Comparison of ENCODE assay signal across 8 cellular contexts in genomic region chr2:160062283-160063005, GRCh38. TPM values are rescaled to one million over a fixed set of nuclear protein-coding genes. Genes with fewer than 3 reads are reported as not detected.
DNase-seq lines count a peak whose midpoint lies in the region; ATAC-seq, FAIRE-seq and TF ChIP-seq lines count a peak whose summit lies in the region.

Gene PLA2R1 (minus strand): TSS chr2:160062615. CDS start chr2:160062403, 212 bp downstream.

- ATAC-seq in HG02938 (IDR thresholded peaks at IDR 0.05; ENCODE audit: unreplicated experiment): no peak
- no peak for ATAC-seq in GM19395 (IDR thresholded peaks at IDR 0.05; ENCODE audit: unreplicated experiment)

- no peaks in the 10 kb centered on the region for H3K27me3 ChIP-seq in Peyer's patch
- H3K27me3 ChIP-seq in endothelial cell of umbilical vein (ENCODE audit: control insufficient read depth in 2 of 2, insufficient read depth in 2 of 2, low read length in 2 of 2): no peaks in the 10 kb centered on the region
- H3K27me3 ChIP-seq in tibial nerve: peaks cover 0 to 6% of the 10 kb centered on the region in 2 donors

- CTCF ChIA-PET in endothelial cell of umbilical vein (lab: Charles Lee): no interaction called here

- TF ChIP-seq CTCF in Peyer's patch (IDR thresholded peaks at IDR 0.05): no peak
- TF ChIP-seq CTCF in endothelial cell of umbilical vein (IDR thresholded peaks at IDR 0.05; ENCODE audit: extremely low read depth in 1 of 2, insufficient read depth in 1 of 2, low read depth in 1 of 2, low read length in 2 of 2): no peak
- no peak for TF ChIP-seq CTCF in tibial nerve (IDR thresholded peaks at IDR 0.05)

- intact Hi-C loops in endothelial cell of umbilical vein (cut with micrococcal nuclease): loop anchor here (1.0 kb wide), 1 partner anchor 23 kb away; no protein-coding TSS in a partner anchor

- H2AFZ ChIP-seq in endothelial cell of umbilical vein (ENCODE audit: low read depth, low read length): peak within 1 kb of the TSS; percentile 89

- dilution Hi-C loops in endothelial cell of umbilical vein (cut with MboI; ENCODE audit: extremely low pct_ligation_motif_present, low sequenced_read_pairs): no loop called here

- DNase-seq in DMS53 treated with DMSO at 0.1 percent for 48 hours (lab: John Stamatoyannopoulos, UW; ENCODE audit: unreplicated experiment): peak; percentile 63
- peak in 2 of 3 donors; percentile 72 to 81 for DNase-seq in Peyer's patch
- DNase-seq in endothelial cell of umbilical vein (ENCODE audit: low read depth, low spot score): peak; percentile 49
- peak; percentile 27 to 52 for DNase-seq in tibial nerve (ENCODE audit: low spot score in 2 of 2)
- no peak for DNase-seq in NCI-H1417 treated with DMSO at 0.1 percent for 48 hours (lab: John Stamatoyannopoulos, UW)

- FAIRE-seq in endothelial cell of umbilical vein (lab: Jason Lieb, UNC): peak; percentile 60

- H3K4me2 ChIP-seq in endothelial cell of umbilical vein (ENCODE audit: insufficient read depth, low read length): peak within 1 kb of the TSS; percentile 56

- H3K79me2 ChIP-seq in endothelial cell of umbilical vein (ENCODE audit: control insufficient read depth, insufficient read depth, low read length): peaks cover 37% of the 10 kb centered on the region

- peaks cover 0 to 36% (median 0%) of the 10 kb centered on the region in 4 donors for H3K4me1 ChIP-seq in Peyer's patch
- peaks cover 18% of the 10 kb centered on the region for H3K4me1 ChIP-seq in endothelial cell of umbilical vein (ENCODE audit: control insufficient read depth, extremely low read depth, insufficient read depth, low read length)
- peaks cover 7% of the 10 kb centered on the region for H3K4me1 ChIP-seq in mesodermal cell (ENCODE audit: control insufficient read depth, insufficient read depth, low read length, poor library complexity, severe bottlenecking)
- peaks cover 0 to 23% (median 6%) of the 10 kb centered on the region in 4 donors for H3K4me1 ChIP-seq in tibial nerve

- POLR2A ChIA-PET in endothelial cell of umbilical vein (lab: Charles Lee): no interaction called here

- TF ChIP-seq POLR2A in Peyer's patch (IDR thresholded peaks at IDR 0.05) (peak; percentile 43 to 72), endothelial cell of umbilical vein (IDR thresholded peaks at IDR 0.05; ENCODE audit: low read depth, low read length) (peak; percentile 44), tibial nerve (IDR thresholded peaks at IDR 0.05) (no peak)

- no peaks in the 10 kb centered on the region for H3K36me3 ChIP-seq in Peyer's patch
- no peaks in the 10 kb centered on the region for H3K36me3 ChIP-seq in endothelial cell of umbilical vein (ENCODE audit: control insufficient read depth in 2 of 2, extremely low read depth in 1 of 2, insufficient read depth in 2 of 2, low read length in 2 of 2)
- no peaks in the 10 kb centered on the region for H3K36me3 ChIP-seq in mesodermal cell (ENCODE audit: control insufficient read depth, insufficient read depth, low read length)
- no peaks in the 10 kb centered on the region for H3K36me3 ChIP-seq in tibial nerve

- no peaks in the 10 kb centered on the region for H3K9me1 ChIP-seq in endothelial cell of umbilical vein (replicated peaks; ENCODE audit: control insufficient read depth, extremely low read depth, insufficient read depth, low read length)

- H4K20me1 ChIP-seq in endothelial cell of umbilical vein (replicated peaks; ENCODE audit: control insufficient read depth, extremely low read depth, insufficient read depth, low read length): no peaks in the 10 kb centered on the region

- no peaks in the 10 kb centered on the region for H3K9me3 ChIP-seq in Peyer's patch
- no peaks in the 10 kb centered on the region for H3K9me3 ChIP-seq in endothelial cell of umbilical vein (replicated peaks; ENCODE audit: control insufficient read depth, insufficient read depth, low read length)
- H3K9me3 ChIP-seq in mesodermal cell (ENCODE audit: control insufficient read depth, low read length): peaks cover 4% of the 10 kb centered on the region
- H3K9me3 ChIP-seq in tibial nerve: no peaks in the 10 kb centered on the region

- peak within 1 kb of the TSS; percentile 31 to 89 (median 82) for H3K27ac ChIP-seq in Peyer's patch
- peak within 1 kb of the TSS; percentile 19 for H3K27ac ChIP-seq in endothelial cell of umbilical vein (ENCODE audit: insufficient read depth, low read depth, low read length)
- no peak within 1 kb of the TSS for H3K27ac ChIP-seq in mesodermal cell (ENCODE audit: low read depth, low read length, severe bottlenecking)
- peak within 1 kb of the TSS in 3 of 4 donors; percentile 63 to 81 (median 69) for H3K27ac ChIP-seq in tibial nerve

- H3K4me3 ChIP-seq in Peyer's patch: peak within 1 kb of the TSS; percentile 44 to 82 (median 66)
- H3K4me3 ChIP-seq in endothelial cell of umbilical vein (replicated peaks in 1 of 3; ENCODE audit: insufficient read depth in 1 of 3, low read depth in 1 of 3, low read length in 3 of 3): peak within 1 kb of the TSS; percentile 60 to 78 (median 75)
- H3K4me3 ChIP-seq in mesodermal cell (ENCODE audit: extremely low read depth, insufficient read depth, low read length, poor library complexity, severe bottlenecking): peak within 1 kb of the TSS; percentile 49
- H3K4me3 ChIP-seq in tibial nerve: peak within 1 kb of the TSS; percentile 42 to 87 (median 70)

- WGBS in mesodermal cell (ENCODE audit: insufficient coverage in 2 of 2), 2 experiments: 1 to 3% methylated on average over 39 to 40 of the region's 52 CpGs
- WGBS in tibial nerve, 2 donors: 1 to 2% methylated on average over 20 to 27 of the region's 52 CpGs

- no TSS peak for BruUV-seq in endothelial cell of umbilical vein (replicated peaks; lab: Mats Ljungman, UMichigan)

- no peak for TF ChIP-seq EP300 in tibial nerve (IDR thresholded peaks at IDR 0.05)

- H3K9ac ChIP-seq in endothelial cell of umbilical vein (replicated peaks; ENCODE audit: extremely low read depth, insufficient read depth, low read length): peak within 1 kb of the TSS; percentile 65

TF ChIP-seq in endothelial cell of umbilical vein, 7 proteins besides CTCF, POLR2A, EP300 and RAD21:
- TF ChIP-seq POLR2AphosphoS5 (IDR thresholded peaks at IDR 0.05; ENCODE audit: insufficient read depth, low read depth, low read length) (peak; percentile 55), FOS (IDR thresholded peaks at IDR 0.05; ENCODE audit: borderline replicate concordance, insufficient read depth, low read length) (no peak)

RNA-seq across cellular contexts. Expression of gene PLA2R1, which starts in this region (rescaled TPM):
- total RNA-seq in Peyer's patch (10 to 100 TPM; 11.6 to 49.2 (median 30.5) TPM), endothelial cell of umbilical vein (14.4 and 15.6 TPM in 2 replicates), tibial nerve (10 to 100 TPM; 11.1 to 22.7 (median 18.6) TPM)
- 6.2 and 6.9 TPM in 2 replicates for polyA plus RNA-seq in endothelial cell of umbilical vein
- 7.8 and 9.0 TPM in 2 replicates for polyA plus RNA-seq in endothelial cell of umbilical vein (2011; cell fraction: cytosol; rRNA removed)
- 33.0 and 36.9 TPM in 2 replicates for polyA plus RNA-seq in endothelial cell of umbilical vein (2011; cell fraction: nucleus; rRNA removed)
- 34.5 and 47.9 TPM in 2 replicates for polyA plus RNA-seq in endothelial cell of umbilical vein (2012)
- polyA minus RNA-seq in endothelial cell of umbilical vein: 20.0 and 23.5 TPM in 2 replicates
- polyA minus RNA-seq in endothelial cell of umbilical vein (2011; cell fraction: cytosol; rRNA and poly(A)+ RNA removed): 0.10 TPM
- 37.4 and 46.0 TPM in 2 replicates for polyA minus RNA-seq in endothelial cell of umbilical vein (2011; cell fraction: nucleus; rRNA and poly(A)+ RNA removed)
- 1.0 TPM for polyA plus RNA-seq in mesodermal cell (2013, experiment 1 of 2)
- polyA plus RNA-seq in mesodermal cell (2013, experiment 2 of 2): 1.3 TPM

Comparison
In these comparisons a context has a peak if more than half of its experiments do, and no peak if none do; other contexts are left out.
1. POLR2A ChIP-seq: peak in Peyer's patch (2 of 2) and endothelial cell of umbilical vein (single experiment); none in tibial nerve (0 of 2).
2. Peak in every context shown above with its lines, with median percentiles within 50 percentile points of each other: H3K4me3 ChIP-seq.